Comparison of ENCODE assay signal across 8 cellular contexts in genomic region chr2:152098033-152098797, GRCh38. TPM values are rescaled to one million over a fixed set of nuclear protein-coding genes. Genes with fewer than 3 reads are reported as not detected.
DNase-seq lines count a peak whose midpoint lies in the region; ATAC-seq and TF ChIP-seq lines count a peak whose summit lies in the region.

No MANE protein-coding gene starts in this region.

- CTCF ChIA-PET in activated B cell treated with CpG ODN at 0.5 μM for 24 hours (lab: Charles Lee) = no interaction called here

- peak overlapping the region; percentile 99 for H2AFZ ChIP-seq in neuron (ENCODE audit: low read depth, low read length)

- H3K4me3 Mint-ChIP-seq in activated B cell treated with CpG ODN at 0.5 μM for 24 hours = peak overlapping the region; percentile 82

- peaks cover 4% of the 10 kb centered on the region for H3K27me3 ChIP-seq in neuron (ENCODE audit: insufficient read depth, low read length)

- DNase-seq in ELR (ENCODE audit: low read depth) (peak; percentile 27), HFF-Myc (ENCODE audit: extremely low read depth, low read depth) (no peak), activated B cell treated with CpG ODN at 0.5 μM for 24 hours (peak; percentile 20), fibroblast of the aortic adventitia (ENCODE audit: low read depth) (no peak), NCI-H2081 treated with DMSO at 0.1 percent for 48 hours (lab: John Stamatoyannopoulos, UW) (no peak)
- no peak for DNase-seq in stimulated activated CD4-positive, alpha-beta T cell treated with anti-CD3 and anti-CD28 coated beads, Interleukin-2, amount 100 ng/mL, for 48 hours

- H3K4me1 ChIP-seq in neuron (ENCODE audit: insufficient read depth, low read length) = peaks cover 23% of the 10 kb centered on the region

- peaks cover 18% of the 10 kb centered on the region for H3K4me1 Mint-ChIP-seq in activated B cell treated with CpG ODN at 0.5 μM for 24 hours

- no peaks in the 10 kb centered on the region for H3K36me3 Mint-ChIP-seq in activated B cell treated with CpG ODN at 0.5 μM for 24 hours (ENCODE audit: low read depth)

- peak; percentile 26 for ATAC-seq in activated B cell treated with CpG ODN at 0.5 μM for 24 hours (ENCODE audit: low read depth)
- ATAC-seq in HG03039 (IDR thresholded peaks at IDR 0.05; ENCODE audit: unreplicated experiment) = no peak

- H3K36me3 ChIP-seq in neuron (ENCODE audit: insufficient read depth, low read length) = no peaks in the 10 kb centered on the region

- POLR2A ChIA-PET in activated B cell treated with CpG ODN at 0.5 μM for 24 hours (lab: Charles Lee) = interaction anchor here (1.0 kb wide), 1 partner anchor 809 kb away, joined by 4 read pairs; the partner anchor contains the start of gene NMI

- no peaks in the 10 kb centered on the region for H3K9me3 ChIP-seq in neuron (ENCODE audit: low read length)

- peaks cover 37% of the 10 kb centered on the region for H3K27me3 Mint-ChIP-seq in activated B cell treated with CpG ODN at 0.5 μM for 24 hours

- H3K27ac Mint-ChIP-seq in activated B cell treated with CpG ODN at 0.5 μM for 24 hours = no peak overlapping the region

- no peak for TF ChIP-seq CTCF in HFF-Myc (IDR thresholded peaks at IDR 0.05; ENCODE audit: low read depth, low read length, missing control alignments)
- no peak for TF ChIP-seq CTCF in activated B cell treated with CpG ODN at 0.5 μM for 24 hours (IDR thresholded peaks at IDR 0.05)
- TF ChIP-seq CTCF in fibroblast of the aortic adventitia (IDR thresholded peaks at IDR 0.05; ENCODE audit: insufficient read depth, low read length) = no peak

- intact Hi-C loops in activated B cell treated with CpG ODN at 0.5 μM for 24 hours (cut with micrococcal nuclease) = loop anchor here (2.0 kb wide), 1 partner anchor 77 kb away; the partner anchor contains the start of gene STAM2

- H3K9me3 Mint-ChIP-seq in activated B cell treated with CpG ODN at 0.5 μM for 24 hours = no peaks in the 10 kb centered on the region

- H3K4me3 ChIP-seq in HFF-Myc (replicated peaks; ENCODE audit: low read depth, low read length) (peak overlapping the region; percentile 41), fibroblast of the aortic adventitia (ENCODE audit: low read depth, low read length) (peak overlapping the region; percentile 64), neuron (ENCODE audit: low read length) (peak overlapping the region; percentile 87)

RNA-seq across cellular contexts. Expression of gene CACNB4, which starts 0.6 kb away (rescaled TPM):
- total RNA-seq in activated B cell treated with CpG ODN at 0.5 μM for 24 hours (0.73 and 0.86 TPM in 2 replicates), fibroblast of the aortic adventitia (ENCODE audit: low replicate concordance) (4.8 and 7.5 TPM in 2 replicates)

Comparison
In these comparisons a context has a peak if more than half of its experiments do, and no peak if none do; other contexts are left out.
1. DNase-seq: peak in ELR (single experiment) and activated B cell treated with CpG ODN at 0.5 μM for 24 hours (single experiment); none in HFF-Myc (single experiment), fibroblast of the aortic adventitia (single experiment), NCI-H2081 treated with DMSO at 0.1 percent for 48 hours (single experiment) and stimulated activated CD4-positive, alpha-beta T cell treated with anti-CD3 and anti-CD28 coated beads, Interleukin-2, amount 100 ng/mL, for 48 hours (0 of 2).
2. Peak in every context shown above with its lines, with median percentiles within 50 percentile points of each other: H3K4me3 ChIP-seq.